In the genomic region with DNA sequence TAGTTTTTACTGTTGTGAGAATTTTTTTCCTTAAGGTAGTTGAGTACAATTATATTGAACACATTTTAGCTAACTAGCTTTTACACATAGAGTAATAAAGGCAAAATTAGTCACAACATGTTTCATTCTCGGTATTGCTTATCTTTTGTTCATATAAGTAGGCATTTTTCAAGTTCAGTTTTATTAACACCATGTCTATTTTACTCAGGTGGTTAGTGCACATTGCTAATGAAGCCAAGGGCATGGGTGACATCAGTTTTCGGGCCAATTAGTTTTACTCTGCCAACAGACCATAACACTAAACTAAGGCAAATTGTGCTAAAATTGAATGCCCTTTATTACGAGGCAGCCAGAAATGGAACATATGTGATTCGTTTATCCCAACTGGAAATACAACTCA, we compare ENCODE assay signal across 22 cellular contexts. TPM values are rescaled to one million over a fixed set of nuclear protein-coding genes. Genes with fewer than 3 reads are reported as not detected.
DNase-seq lines count a peak whose midpoint lies in the region; ATAC-seq, FAIRE-seq and TF ChIP-seq lines count a peak whose summit lies in the region.
"Had no signal": no experiment of that assay in that cellular context is flagged by ENCODE, and none has a peak within 500 bp of the region (broad histone marks: within the 10 kb centered on the region; RNA-seq: fewer than 3 reads in every experiment).

No MANE protein-coding gene starts in this region.

- no peaks in the 10 kb centered on the region for H3K27me3 ChIP-seq in GM12878 (replicated peaks in 1 of 2; ENCODE audit: control insufficient read depth in 2 of 2, insufficient read depth in 2 of 2, low read length in 1 of 2)
- H3K27me3 ChIP-seq: BE2C, BLaER1 had no signal

- no peak for TF ChIP-seq POLR2A in GM12878 (IDR thresholded peaks at IDR 0.05; ENCODE audit: low read depth, low read length)

- SMC1A ChIA-PET in GM12878 (lab: Charles Lee; ENCODE audit: uncharacterized antibody, unreplicated experiment) = interaction anchor here (0.7 to 3.3 kb wide), 9 partner anchors 8 to 29 kb away, joined by 3 to 24 read pairs (median 3); no protein-coding TSS in a partner anchor

- POLR2A ChIA-PET in GM12878 (lab: Charles Lee) = interaction anchor here (1.6 kb wide), 1 partner anchor 12 kb away, joined by 8 read pairs; no protein-coding TSS in a partner anchor

- no peaks in the 10 kb centered on the region for H4K20me1 ChIP-seq in GM12878 (ENCODE audit: control insufficient read depth, insufficient read depth)
- H4K20me1 ChIP-seq: BLaER1 had no signal

- H3K36me3 ChIP-seq in GM12878 (ENCODE audit: control insufficient read depth in 2 of 2, insufficient read depth in 2 of 2, low read length in 1 of 2) = no peaks in the 10 kb centered on the region
- H3K36me3 ChIP-seq: BE2C, BLaER1 had no signal

- WGBS in GM12878 (ENCODE audit: insufficient coverage, insufficient replicate concordance, low lambda C conversion rate, missing lambda C conversion rate) = 25% methylated on average over 4 of the region's 4 CpGs

- intact Hi-C loops in GM12878 (cut with micrococcal nuclease; ENCODE audit: unreplicated experiment) = no loop called here

- H3K9me3 ChIP-seq in GM12878 (replicated peaks; ENCODE audit: control insufficient read depth, insufficient read depth, low read length) = no peaks in the 10 kb centered on the region
- H3K9me3 ChIP-seq: A549, BE2C, BLaER1 had no signal

- no peak for TF ChIP-seq CTCF in GM12878 (IDR thresholded peaks at IDR 0.05 in 2 of 3, conservative IDR thresholded peaks at IDR 0.05 in 1 of 3; ENCODE audit: control insufficient read depth in 2 of 3, extremely low read depth in 1 of 3, insufficient read depth in 1 of 3, low read depth in 3 of 3, low read length in 3 of 3)

- CTCF ChIA-PET in GM12878 (lab: Yijun Ruan, JAX) = interaction anchor here (1.0 to 5.2 kb wide), 3 partner anchors 12 to 31 kb away, joined by 3 to 46 read pairs (median 4); no protein-coding TSS in a partner anchor

- DNase-seq in NCI-H446 treated with DMSO at 0.1 percent for 48 hours (lab: John Stamatoyannopoulos, UW) (peak; percentile 14), NCI-H446 (lab: John Stamatoyannopoulos, UW) (no peak), GM12878 (ENCODE audit: low read depth, low spot score) (peak; percentile 17), KG1 (lab: John Stamatoyannopoulos, UW) (no peak), EL (no peak)
- DNase-seq: BE2C; C1 segment of cervical spinal cord; CD4-positive, alpha-beta memory T cell; CD4-positive, CD25-positive, alpha-beta regulatory T cell; CD8-positive, alpha-beta memory T cell; DMS 273 treated with DMSO at 0.1 percent for 48 hours; DMS53; DMS79; DND-41; GF-D8 had no signal

- FAIRE-seq in GM12878 (lab: Jason Lieb, UNC) = no peak
- FAIRE-seq: A549, G401.6, GM12892, GM18507 had no signal

- H2AFZ ChIP-seq in GM12878 (ENCODE audit: control insufficient read depth, low read depth, low read length) = no peak overlapping the region

- H3K9ac ChIP-seq in GM12878 (ENCODE audit: control insufficient read depth, insufficient read depth, low read length) = no peak overlapping the region
- H3K9ac ChIP-seq: BLaER1 had no signal

- H3K27ac ChIP-seq in GM12878 (ENCODE audit: control insufficient read depth, insufficient read depth) = no peak overlapping the region
- H3K27ac ChIP-seq: 22Rv1, A549, BLaER1 had no signal

- in situ Hi-C loops in GM12878 (cut with MboI) = no loop called here

- peak; percentile 33 to 61; a peak in 2 of 4 replicates for TF ChIP-seq EP300 in GM12878 (IDR thresholded peaks at IDR 0.05; ENCODE audit: borderline replicate concordance in 1 of 2, control insufficient read depth in 1 of 2, low read depth in 2 of 2, low read length in 2 of 2)

- no TSS peak for BruUV-seq in GM12878 (replicated peaks; lab: Mats Ljungman, UMichigan)

- H3K4me1 ChIP-seq in GM12878 (ENCODE audit: control insufficient read depth, insufficient read depth, low read length) = no peaks in the 10 kb centered on the region
- H3K4me1 ChIP-seq: A549, BE2C, BLaER1 had no signal

- TF ChIP-seq RAD21 in GM12878 (IDR thresholded peaks at IDR 0.05; ENCODE audit: insufficient read depth, low read depth, low read length) = no peak

- RAD21 ChIA-PET in GM12878 (lab: Charles Lee; ENCODE audit: unreplicated experiment) = interaction anchor here (0.9 to 5.2 kb wide), 6 partner anchors 11 to 30 kb away, joined by 3 to 31 read pairs (median 10); no protein-coding TSS in a partner anchor

- H3K79me2 ChIP-seq in GM12878 (ENCODE audit: control insufficient read depth, insufficient read depth, low read length) = no peaks in the 10 kb centered on the region

- H3K4me2 ChIP-seq in GM12878 (ENCODE audit: control insufficient read depth, insufficient read depth) = no peak overlapping the region
- H3K4me2 ChIP-seq: A549, BLaER1 had no signal

- no peak overlapping the region for H3K4me3 ChIP-seq in GM12878
- H3K4me3 ChIP-seq: A549, BLaER1 had no signal

- ATAC-seq in GM12878 = peak; percentile 87
- ATAC-seq: A549 had no signal

TF ChIP-seq in GM12878, 131 proteins besides CTCF, POLR2A, EP300 and RAD21 (continues in another document):
- peak; percentile 49; the same call in 1 of the 2 replicates for TF ChIP-seq BACH1 (IDR thresholded peaks at IDR 0.05; ENCODE audit: borderline replicate concordance)
- TF ChIP-seq RCOR1 (conservative IDR thresholded peaks at IDR 0.05; ENCODE audit: low read depth, low read length) = no peak
- TF ChIP-seq IKZF1 (conservative IDR thresholded peaks at IDR 0.05) = peak; percentile 39; the same call in 1 of the 2 replicates
- TF ChIP-seq, protein P1, sequence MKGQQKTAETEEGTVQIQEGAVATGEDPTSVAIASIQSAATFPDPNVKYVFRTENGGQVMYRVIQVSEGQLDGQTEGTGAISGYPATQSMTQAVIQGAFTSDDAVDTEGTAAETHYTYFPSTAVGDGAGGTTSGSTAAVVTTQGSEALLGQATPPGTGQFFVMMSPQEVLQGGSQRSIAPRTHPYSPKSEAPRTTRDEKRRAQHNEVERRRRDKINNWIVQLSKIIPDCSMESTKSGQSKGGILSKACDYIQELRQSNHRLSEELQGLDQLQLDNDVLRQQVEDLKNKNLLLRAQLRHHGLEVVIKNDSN (IDR thresholded peaks at IDR 0.05; ENCODE audit: borderline replicate concordance, extremely low read length, insufficient read depth, low read depth, low read length) = no peak
- TF ChIP-seq BMI1 (IDR thresholded peaks at IDR 0.05; ENCODE audit: borderline replicate concordance) = peak; percentile 65
- no peak for TF ChIP-seq SRF (IDR thresholded peaks at IDR 0.05; ENCODE audit: low read depth in 2 of 2, low read length in 2 of 2)
- TF ChIP-seq CHD4 (IDR thresholded peaks at IDR 0.05) = no peak
- peak; percentile 99 for TF ChIP-seq MTA2 (IDR thresholded peaks at IDR 0.05; ENCODE audit: low read depth)
- TF ChIP-seq NR2F1 (conservative IDR thresholded peaks at IDR 0.05) = peak; percentile 72
- TF ChIP-seq, protein P2, sequence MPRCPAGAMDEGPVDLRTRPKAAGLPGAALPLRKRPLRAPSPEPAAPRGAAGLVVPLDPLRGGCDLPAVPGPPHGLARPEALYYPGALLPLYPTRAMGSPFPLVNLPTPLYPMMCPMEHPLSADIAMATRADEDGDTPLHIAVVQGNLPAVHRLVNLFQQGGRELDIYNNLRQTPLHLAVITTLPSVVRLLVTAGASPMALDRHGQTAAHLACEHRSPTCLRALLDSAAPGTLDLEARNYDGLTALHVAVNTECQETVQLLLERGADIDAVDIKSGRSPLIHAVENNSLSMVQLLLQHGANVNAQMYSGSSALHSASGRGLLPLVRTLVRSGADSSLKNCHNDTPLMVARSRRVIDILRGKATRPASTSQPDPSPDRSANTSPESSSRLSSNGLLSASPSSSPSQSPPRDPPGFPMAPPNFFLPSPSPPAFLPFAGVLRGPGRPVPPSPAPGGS (IDR thresholded peaks at IDR 0.05; ENCODE audit: borderline replicate concordance, insufficient read depth, low read depth, low read length, poor library complexity, severe bottlenecking) = no peak
- no peak for TF ChIP-seq SUPT20H (IDR thresholded peaks at IDR 0.05; ENCODE audit: borderline replicate concordance, control insufficient read depth, low read depth, low read length)
- TF ChIP-seq IKZF2 (IDR thresholded peaks at IDR 0.05) = peak in 1 of 2 experiments; percentile 32; a peak in 2 of 4 replicates
- no peak for TF ChIP-seq GABPA (IDR thresholded peaks at IDR 0.05; ENCODE audit: low read depth)
- peak; percentile 47; the same call in 1 of the 2 replicates for TF ChIP-seq BCL11A (IDR thresholded peaks at IDR 0.05; ENCODE audit: low read depth, low read length)
- peak; percentile 65; the same call in 1 of the 2 replicates for TF ChIP-seq DPF2 (IDR thresholded peaks at IDR 0.05)
- 0 out of 4 replicates have a peak, but pooled peaks of 1 of the 2 experiments have one; percentile 22 for TF ChIP-seq BHLHE40 (IDR thresholded peaks at IDR 0.05; ENCODE audit: borderline replicate concordance in 1 of 2, low read depth in 2 of 2, low read length in 1 of 2)

RNA-seq across cellular contexts. Expression of a gene that starts 19.6 kb away (rescaled TPM):
- total RNA-seq in GM12878 (2013; cell fraction: nucleolus; rRNA removed) = 0.61 and 1.2 TPM in 2 replicates
- total RNA-seq in GM12878 (2014; rRNA removed) = under 0.01 TPM in 1 of 2 replicates, not detected in the other
- not detected in 2 replicates for total RNA-seq in GM12878 (2014; rRNA removed; fragmentation: Illumina TruSeq; extraction: Trizol)
- 0.05 and 0.08 TPM in 2 replicates for total RNA-seq in GM12878 (2021)
- polyA plus RNA-seq in GM12878 (2011; ENCODE audit: low read depth) = not detected
- polyA plus RNA-seq in GM12878 (2011; rRNA removed) = 0.58 and 0.61 TPM in 2 replicates
- 0.45 and 0.63 TPM in 2 replicates for polyA plus RNA-seq in GM12878 (2011; cell fraction: cytosol; rRNA removed)
- 0.98 and 1.3 TPM in 2 replicates for polyA plus RNA-seq in GM12878 (2011; cell fraction: nucleus; rRNA removed)
- not detected in 2 replicates for polyA plus RNA-seq in GM12878 (2012)
- under 0.01 and 0.03 TPM in 2 replicates for polyA plus RNA-seq in GM12878 (2014; fragmentation: Illumina TruSeq; extraction: Trizol)
- polyA plus RNA-seq in GM12878 (2014; fragmentation: Nextera tagmentation; extraction: Ambion mirVana) = under 1 TPM in 1 of 2 experiments, not detected in 1; 0.08 TPM
- polyA plus RNA-seq in GM12878 (2014; rRNA removed) = not detected in 2 replicates
- polyA plus RNA-seq in GM12878 (2016; fragmentation: Nextera tagmentation; extraction: Ambion mirVana) = not detected
- polyA minus RNA-seq in GM12878 (2011; rRNA and poly(A)+ RNA removed) = 1.8 and 3.0 TPM in 2 replicates
- polyA minus RNA-seq in GM12878 (2011; cell fraction: cytosol; rRNA and poly(A)+ RNA removed) = 0.80 and 1.5 TPM in 2 replicates
- 3.3 and 6.1 TPM in 2 replicates for polyA minus RNA-seq in GM12878 (2011; cell fraction: nucleus; rRNA and poly(A)+ RNA removed)
- total RNA-seq: CD4-positive, alpha-beta memory T cell; CD4-positive, CD25-positive, alpha-beta regulatory T cell; CD8-positive, alpha-beta memory T cell had no signal
- polyA plus RNA-seq: CD14-positive monocyte; CD4-positive, alpha-beta memory T cell; CD4-positive, CD25-positive, alpha-beta regulatory T cell; CD8-positive, alpha-beta memory T cell had no signal

Comparison
In these comparisons a context has a peak if more than half of its experiments do, and no peak if none do; other contexts are left out.
1. DNase-seq: peak in NCI-H446 treated with DMSO at 0.1 percent for 48 hours (single experiment) and GM12878 (single experiment); none in NCI-H446 (0 of 2), KG1 (single experiment) and EL (single experiment).